ENCODE assay signal across 1 cellular context in genomic region chr19:10106100-10106936, GRCh38.
A peak's percentile ranks its signal among the peaks of the same experiment; 100 is the strongest.
TF ChIP-seq lines count a peak whose summit lies in the region.

A gene with protein sequence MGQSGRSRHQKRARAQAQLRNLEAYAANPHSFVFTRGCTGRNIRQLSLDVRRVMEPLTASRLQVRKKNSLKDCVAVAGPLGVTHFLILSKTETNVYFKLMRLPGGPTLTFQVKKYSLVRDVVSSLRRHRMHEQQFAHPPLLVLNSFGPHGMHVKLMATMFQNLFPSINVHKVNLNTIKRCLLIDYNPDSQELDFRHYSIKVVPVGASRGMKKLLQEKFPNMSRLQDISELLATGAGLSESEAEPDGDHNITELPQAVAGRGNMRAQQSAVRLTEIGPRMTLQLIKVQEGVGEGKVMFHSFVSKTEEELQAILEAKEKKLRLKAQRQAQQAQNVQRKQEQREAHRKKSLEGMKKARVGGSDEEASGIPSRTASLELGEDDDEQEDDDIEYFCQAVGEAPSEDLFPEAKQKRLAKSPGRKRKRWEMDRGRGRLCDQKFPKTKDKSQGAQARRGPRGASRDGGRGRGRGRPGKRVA (plus strand): TSS chr19:10106362. CDS start chr19:10106395, 33 bp downstream.

TF ChIP-seq in HEK293, 187 proteins besides CTCF, POLR2A, EP300 and RAD21 (continued from another document and continues in another):
- TF ChIP-seq ZNF549 (tag by site-specific recombination; IDR thresholded peaks at IDR 0.05) (no peak), ZNF501 (tag by site-specific recombination; IDR thresholded peaks at IDR 0.05) (peak; percentile 48; the same call in 1 of the 2 replicates), ZNF776 (tag by site-specific recombination; IDR thresholded peaks at IDR 0.05; ENCODE audit: borderline replicate concordance) (no peak), ZNF155 (tag by site-specific recombination; IDR thresholded peaks at IDR 0.05) (no peak), TRIM28 (IDR thresholded peaks at IDR 0.05; ENCODE audit: borderline replicate concordance, low read length) (no peak), ZNF426 (tag by site-specific recombination; IDR thresholded peaks at IDR 0.05) (no peak), SCRT1 (tag by site-specific recombination; IDR thresholded peaks at IDR 0.05; ENCODE audit: borderline replicate concordance) (no peak), ZNF677 (tag by site-specific recombination; IDR thresholded peaks at IDR 0.05) (no peak), GLI4 (tag by site-specific recombination; IDR thresholded peaks at IDR 0.05) (0 out of 2 replicates have a peak, but pooled peaks have one; percentile 47), ZNF140 (tag by site-specific recombination; IDR thresholded peaks at IDR 0.05) (no peak), ZNF626 (tag by site-specific recombination; IDR thresholded peaks at IDR 0.05) (no peak), PRDM2 (tag by site-specific recombination; IDR thresholded peaks at IDR 0.05; ENCODE audit: borderline replicate concordance) (no peak), ZNF138 (tag by site-specific recombination; IDR thresholded peaks at IDR 0.05; ENCODE audit: borderline replicate concordance) (no peak), ZIC2 (tag by site-specific recombination; IDR thresholded peaks at IDR 0.05) (peak; percentile 73), ZFP3 (tag by site-specific recombination; IDR thresholded peaks at IDR 0.05; ENCODE audit: low read depth) (no peak), ZNF670 (tag by site-specific recombination; IDR thresholded peaks at IDR 0.05; ENCODE audit: low read depth) (no peak), ZNF76 (tag by site-specific recombination; IDR thresholded peaks at IDR 0.05; ENCODE audit: borderline replicate concordance, low read depth) (peak; percentile 80; the same call in 1 of the 2 replicates), ZFHX2 (tag by site-specific recombination; conservative IDR thresholded peaks at IDR 0.05) (peak; percentile 46; the same call in 1 of the 2 replicates), ZBTB48 (tag by site-specific recombination; IDR thresholded peaks at IDR 0.05) (no peak), ZNF580 (tag by site-specific recombination; IDR thresholded peaks at IDR 0.05) (no peak), ZNF529 (tag by site-specific recombination; IDR thresholded peaks at IDR 0.05; ENCODE audit: insufficient replicate concordance) (no peak), YY2 (tag by site-specific recombination; IDR thresholded peaks at IDR 0.05) (0 out of 2 replicates have a peak, but pooled peaks have one; percentile 44), PRDM6 (tag by site-specific recombination; IDR thresholded peaks at IDR 0.05) (no peak), HOXC10 (CRISPR knock-in tag; IDR thresholded peaks at IDR 0.05) (no peak), ZBTB7A (tag by site-specific recombination; IDR thresholded peaks at IDR 0.05; ENCODE audit: low read depth) (no peak), ZNF133 (tag by site-specific recombination; IDR thresholded peaks at IDR 0.05) (no peak), ZBTB1 (tag by site-specific recombination; IDR thresholded peaks at IDR 0.05) (no peak; the same call in 1 of the 2 replicates), ZNF792 (tag by site-specific recombination; IDR thresholded peaks at IDR 0.05) (peak; percentile 52; the same call in 1 of the 2 replicates), OVOL3 (tag by site-specific recombination; IDR thresholded peaks at IDR 0.05) (no peak), ZNF571 (tag by site-specific recombination; IDR thresholded peaks at IDR 0.05) (no peak), ZBTB21 (tag by site-specific recombination; IDR thresholded peaks at IDR 0.05) (peak; percentile 33; the same call in 1 of the 2 replicates), ZNF221 (tag by site-specific recombination; IDR thresholded peaks at IDR 0.05; ENCODE audit: borderline replicate concordance) (no peak), IKZF3 (tag by site-specific recombination; IDR thresholded peaks at IDR 0.05) (no peak), ZNF473 (tag by site-specific recombination; IDR thresholded peaks at IDR 0.05) (no peak), ZNF16 (tag by site-specific recombination; IDR thresholded peaks at IDR 0.05; ENCODE audit: low read depth) (no peak), ZNF239 (tag by site-specific recombination; IDR thresholded peaks at IDR 0.05) (0 out of 2 replicates have a peak, but pooled peaks have one; percentile 33), ZNF274 (IDR thresholded peaks at IDR 0.05; ENCODE audit: low read length) (no peak), ZNF274 (tag by site-specific recombination; IDR thresholded peaks at IDR 0.05; ENCODE audit: borderline replicate concordance) (no peak), ZNF354C (tag by site-specific recombination; IDR thresholded peaks at IDR 0.05; ENCODE audit: borderline replicate concordance, low read depth) (no peak), ZNF692 (tag by site-specific recombination; IDR thresholded peaks at IDR 0.05) (peak; percentile 62; the same call in 1 of the 2 replicates), REPIN1 (tag by site-specific recombination; IDR thresholded peaks at IDR 0.05; ENCODE audit: low read depth) (0 out of 2 replicates have a peak, but pooled peaks have one; percentile 23), ZNF324 (tag by site-specific recombination; IDR thresholded peaks at IDR 0.05) (0 out of 2 replicates have a peak, but pooled peaks have one; percentile 53), ZNF169 (tag by site-specific recombination; IDR thresholded peaks at IDR 0.05) (no peak), ZSCAN4 (tag by site-specific recombination; IDR thresholded peaks at IDR 0.05) (no peak), ZNF621 (tag by site-specific recombination; IDR thresholded peaks at IDR 0.05) (no peak), KLF9 (tag by site-specific recombination; IDR thresholded peaks at IDR 0.05; ENCODE audit: low read depth) (no peak), SP3 (tag by site-specific recombination; IDR thresholded peaks at IDR 0.05) (no peak; the same call in 1 of the 2 replicates)
- TF ChIP-seq, protein P1, sequence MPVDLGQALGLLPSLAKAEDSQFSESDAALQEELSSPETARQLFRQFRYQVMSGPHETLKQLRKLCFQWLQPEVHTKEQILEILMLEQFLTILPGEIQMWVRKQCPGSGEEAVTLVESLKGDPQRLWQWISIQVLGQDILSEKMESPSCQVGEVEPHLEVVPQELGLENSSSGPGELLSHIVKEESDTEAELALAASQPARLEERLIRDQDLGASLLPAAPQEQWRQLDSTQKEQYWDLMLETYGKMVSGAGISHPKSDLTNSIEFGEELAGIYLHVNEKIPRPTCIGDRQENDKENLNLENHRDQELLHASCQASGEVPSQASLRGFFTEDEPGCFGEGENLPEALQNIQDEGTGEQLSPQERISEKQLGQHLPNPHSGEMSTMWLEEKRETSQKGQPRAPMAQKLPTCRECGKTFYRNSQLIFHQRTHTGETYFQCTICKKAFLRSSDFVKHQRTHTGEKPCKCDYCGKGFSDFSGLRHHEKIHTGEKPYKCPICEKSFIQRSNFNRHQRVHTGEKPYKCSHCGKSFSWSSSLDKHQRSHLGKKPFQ (tag by site-specific recombination; IDR thresholded peaks at IDR 0.05) = no peak
- TF ChIP-seq, protein P2, sequence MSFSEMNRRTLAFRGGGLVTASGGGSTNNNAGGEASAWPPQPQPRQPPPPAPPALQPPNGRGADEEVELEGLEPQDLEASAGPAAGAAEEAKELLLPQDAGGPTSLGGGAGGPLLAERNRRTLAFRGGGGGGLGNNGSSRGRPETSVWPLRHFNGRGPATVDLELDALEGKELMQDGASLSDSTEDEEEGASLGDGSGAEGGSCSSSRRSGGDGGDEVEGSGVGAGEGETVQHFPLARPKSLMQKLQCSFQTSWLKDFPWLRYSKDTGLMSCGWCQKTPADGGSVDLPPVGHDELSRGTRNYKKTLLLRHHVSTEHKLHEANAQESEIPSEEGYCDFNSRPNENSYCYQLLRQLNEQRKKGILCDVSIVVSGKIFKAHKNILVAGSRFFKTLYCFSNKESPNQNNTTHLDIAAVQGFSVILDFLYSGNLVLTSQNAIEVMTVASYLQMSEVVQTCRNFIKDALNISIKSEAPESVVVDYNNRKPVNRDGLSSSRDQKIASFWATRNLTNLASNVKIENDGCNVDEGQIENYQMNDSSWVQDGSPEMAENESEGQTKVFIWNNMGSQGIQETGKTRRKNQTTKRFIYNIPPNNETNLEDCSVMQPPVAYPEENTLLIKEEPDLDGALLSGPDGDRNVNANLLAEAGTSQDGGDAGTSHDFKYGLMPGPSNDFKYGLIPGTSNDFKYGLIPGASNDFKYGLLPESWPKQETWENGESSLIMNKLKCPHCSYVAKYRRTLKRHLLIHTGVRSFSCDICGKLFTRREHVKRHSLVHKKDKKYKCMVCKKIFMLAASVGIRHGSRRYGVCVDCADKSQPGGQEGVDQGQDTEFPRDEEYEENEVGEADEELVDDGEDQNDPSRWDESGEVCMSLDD (tag by site-specific recombination; IDR thresholded peaks at IDR 0.05) = no peak
- TF ChIP-seq, protein P3, sequence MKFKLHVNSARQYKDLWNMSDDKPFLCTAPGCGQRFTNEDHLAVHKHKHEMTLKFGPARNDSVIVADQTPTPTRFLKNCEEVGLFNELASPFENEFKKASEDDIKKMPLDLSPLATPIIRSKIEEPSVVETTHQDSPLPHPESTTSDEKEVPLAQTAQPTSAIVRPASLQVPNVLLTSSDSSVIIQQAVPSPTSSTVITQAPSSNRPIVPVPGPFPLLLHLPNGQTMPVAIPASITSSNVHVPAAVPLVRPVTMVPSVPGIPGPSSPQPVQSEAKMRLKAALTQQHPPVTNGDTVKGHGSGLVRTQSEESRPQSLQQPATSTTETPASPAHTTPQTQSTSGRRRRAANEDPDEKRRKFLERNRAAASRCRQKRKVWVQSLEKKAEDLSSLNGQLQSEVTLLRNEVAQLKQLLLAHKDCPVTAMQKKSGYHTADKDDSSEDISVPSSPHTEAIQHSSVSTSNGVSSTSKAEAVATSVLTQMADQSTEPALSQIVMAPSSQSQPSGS (tag by site-specific recombination; IDR thresholded peaks at IDR 0.05; ENCODE audit: low read depth) = no peak
